8 cellular contexts compared by ENCODE assay signal in the genomic region with DNA sequence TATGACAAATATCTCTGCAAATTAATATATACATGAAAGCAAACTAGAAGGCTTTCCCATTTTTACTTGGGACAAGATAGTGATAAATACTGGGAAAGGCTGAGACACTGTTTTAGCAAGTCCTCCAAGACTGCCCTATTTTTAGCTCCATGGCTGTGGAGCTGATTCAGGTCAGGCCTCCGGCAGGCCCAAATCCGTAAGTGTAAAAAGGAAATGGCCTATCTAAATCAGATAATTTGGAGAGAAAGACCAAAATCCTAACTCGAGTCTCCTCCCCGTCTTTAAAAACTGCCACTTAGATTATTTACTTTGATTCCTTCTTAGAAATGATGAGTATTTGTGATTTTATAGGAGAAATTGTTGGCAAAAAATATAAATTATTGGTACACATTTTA. TPM values are rescaled to one million over a fixed set of nuclear protein-coding genes. Genes with fewer than 3 reads are reported as not detected.
DNase-seq lines count a peak whose midpoint lies in the region; ATAC-seq, FAIRE-seq and TF ChIP-seq lines count a peak whose summit lies in the region.

No MANE protein-coding gene starts in this region.

- H3K27me3 ChIP-seq in heart left ventricle = no peaks in the 10 kb centered on the region
- no peaks in the 10 kb centered on the region for H3K27me3 ChIP-seq in GM12878 (replicated peaks in 1 of 2; ENCODE audit: control insufficient read depth in 2 of 2, insufficient read depth in 2 of 2, low read length in 1 of 2)
- H3K27me3 ChIP-seq in lower lobe of right lung (ENCODE audit: low read depth) = no peaks in the 10 kb centered on the region
- no peaks in the 10 kb centered on the region for H3K27me3 ChIP-seq in aorta (ENCODE audit: control insufficient read depth in 1 of 2, insufficient read depth in 2 of 2, low read length in 1 of 2)

- no TSS peak for BruUV-seq in GM12878 (replicated peaks; lab: Mats Ljungman, UMichigan)

- no peak for TF ChIP-seq POLR2A in heart left ventricle (IDR thresholded peaks at IDR 0.05)
- no peak for TF ChIP-seq POLR2A in GM12878 (IDR thresholded peaks at IDR 0.05; ENCODE audit: low read depth, low read length)

- H3K4me3 ChIP-seq in heart left ventricle (peak overlapping the region in 11 of 12 donors; percentile 51 to 94 (median 84)), GM12878 (peak overlapping the region; percentile 67), lower lobe of right lung (peak overlapping the region; percentile 59), aorta (ENCODE audit: low read length in 2 of 2) (peak overlapping the region; percentile 59 to 65)

- TF ChIP-seq EP300 in GM12878 (IDR thresholded peaks at IDR 0.05; ENCODE audit: borderline replicate concordance in 1 of 2, control insufficient read depth in 1 of 2, low read depth in 2 of 2, low read length in 2 of 2) = no peak

- no peak for TF ChIP-seq CTCF in heart left ventricle (IDR thresholded peaks at IDR 0.05)
- no peak for TF ChIP-seq CTCF in GM12878 (IDR thresholded peaks at IDR 0.05 in 2 of 3, conservative IDR thresholded peaks at IDR 0.05 in 1 of 3; ENCODE audit: control insufficient read depth in 2 of 3, extremely low read depth in 1 of 3, insufficient read depth in 1 of 3, low read depth in 3 of 3, low read length in 3 of 3)
- TF ChIP-seq CTCF in lower lobe of right lung (IDR thresholded peaks at IDR 0.05) = no peak

- H2AFZ ChIP-seq in GM12878 (ENCODE audit: control insufficient read depth, low read depth, low read length) = no peak overlapping the region; the same call in 1 of the 2 replicates

- intact Hi-C loops in heart left ventricle (cut with DNase I) = loop anchor here in 1 of 10 donors (10.0 kb wide), 1 partner anchor 307 kb away; a partner anchor contains a TSS
- intact Hi-C loops in Right ventricle myocardium inferior (cut with DNase I) = loop anchor here (10.0 kb wide), 1 partner anchor 307 kb away; a partner anchor contains a TSS
- intact Hi-C loops in GM12878 (cut with micrococcal nuclease; ENCODE audit: unreplicated experiment) = loop anchor here (5.0 kb wide), 1 partner anchor 630 kb away; no protein-coding TSS in a partner anchor
- intact Hi-C loops in lower lobe of right lung (cut with DNase I) = no loop called here
- intact Hi-C loops in aorta (cut with DNase I) = loop anchor here in 1 of 2 donors (10.0 kb wide), 1 partner anchor 307 kb away; a partner anchor contains a TSS

- H3K27ac ChIP-seq in heart left ventricle (peak overlapping the region; percentile 76 to 99 (median 96)), GM12878 (ENCODE audit: control insufficient read depth, insufficient read depth) (peak overlapping the region; percentile 95), lower lobe of right lung (peak overlapping the region; percentile 97), aorta (ENCODE audit: low read depth in 1 of 2, low read length in 2 of 2) (peak overlapping the region in 1 of 2 donors; percentile 90)

- peak overlapping the region; percentile 90 for H3K9ac ChIP-seq in GM12878 (ENCODE audit: control insufficient read depth, insufficient read depth, low read length)

- FAIRE-seq in GM12878 (lab: Jason Lieb, UNC) = peak; percentile 13

- no peaks in the 10 kb centered on the region for H4K20me1 ChIP-seq in GM12878 (ENCODE audit: control insufficient read depth, insufficient read depth)

- peaks cover 66% of the 10 kb centered on the region for H3K79me2 ChIP-seq in GM12878 (ENCODE audit: control insufficient read depth, insufficient read depth, low read length)

- ATAC-seq in heart left ventricle = peak in 1 of 4 donors; percentile 40
- no peak for ATAC-seq in Right ventricle myocardium inferior
- no peak for ATAC-seq in GM12878
- ATAC-seq in lower lobe of right lung = no peak
- ATAC-seq in aorta (ENCODE audit: low FRiP score) = no peak

- 0 to 3% (median 1%) methylated on average over 4 of the region's 4 CpGs for WGBS in heart left ventricle, 4 donors
- 21% methylated on average over 4 of the region's 4 CpGs for WGBS in GM12878 (ENCODE audit: insufficient coverage, insufficient replicate concordance, low lambda C conversion rate, missing lambda C conversion rate)
- 0 to 1% methylated on average over 4 of the region's 4 CpGs for WGBS in aorta, 2 donors

- RAD21 ChIA-PET in GM12878 (lab: Charles Lee; ENCODE audit: unreplicated experiment) = interaction anchor here (1.1 to 3.8 kb wide), 12 partner anchors 9 to 448 kb away, joined by 3 to 30 read pairs (median 6); a partner anchor contains a TSS

- H3K4me2 ChIP-seq in GM12878 (ENCODE audit: control insufficient read depth, insufficient read depth) = peak overlapping the region; percentile 86

- CTCF ChIA-PET in GM12878 (lab: Yijun Ruan, JAX) = interaction anchor here (0.6 to 2.8 kb wide), 16 partner anchors 9 to 594 kb away, joined by 3 to 12 read pairs (median 4); no protein-coding TSS in a partner anchor

- TF ChIP-seq RAD21 in GM12878 (IDR thresholded peaks at IDR 0.05; ENCODE audit: insufficient read depth, low read depth, low read length) = no peak

- SMC1A ChIA-PET in GM12878 (lab: Charles Lee; ENCODE audit: uncharacterized antibody, unreplicated experiment) = interaction anchor here (0.8 to 5.9 kb wide), 21 partner anchors 8 to 446 kb away, joined by 3 to 42 read pairs (median 7); a partner anchor contains a TSS

- peak in 3 of 5 donors; percentile 35 to 38 (median 36) for DNase-seq in heart left ventricle
- DNase-seq in Right ventricle myocardium inferior (ENCODE audit: missing footprints) = no peak
- no peak for DNase-seq in GM12878 (ENCODE audit: low read depth, low spot score)
- DNase-seq in lower lobe of right lung = no peak
- no peak for DNase-seq in aorta
- DNase-seq in HPDE6-E6E7 (ENCODE audit: extremely low spot score) = no peak
- DNase-seq in COR-L47 (lab: John Stamatoyannopoulos, UW) = no peak
- DNase-seq in stimulated activated CD8-positive, alpha-beta memory T cell treated with anti-CD3 and anti-CD28 coated beads, Interleukin-4, amount 100 ng/mL, for 48 hours = no peak

- in situ Hi-C loops in GM12878 (cut with MboI) = no loop called here

- POLR2A ChIA-PET in GM12878 (lab: Charles Lee) = interaction anchor here (0.6 to 4.2 kb wide), 13 partner anchors 8 to 448 kb away, joined by 3 to 25 read pairs (median 6); a partner anchor contains a TSS

- H3K4me1 ChIP-seq in heart left ventricle (peaks cover 4 to 55% (median 33%) of the 10 kb centered on the region in 12 donors), GM12878 (ENCODE audit: control insufficient read depth, insufficient read depth, low read length) (peaks cover 18% of the 10 kb centered on the region), lower lobe of right lung (peaks cover 41% of the 10 kb centered on the region), aorta (ENCODE audit: control insufficient read depth in 1 of 2, insufficient read depth in 2 of 2, low read length in 2 of 2) (peaks cover 3 to 4% of the 10 kb centered on the region in 2 donors)

- H3K9me3 ChIP-seq in heart left ventricle (no peaks in the 10 kb centered on the region), GM12878 (replicated peaks; ENCODE audit: control insufficient read depth, insufficient read depth, low read length) (no peaks in the 10 kb centered on the region), lower lobe of right lung (no peaks in the 10 kb centered on the region), aorta (ENCODE audit: control insufficient read depth, low read length) (no peaks in the 10 kb centered on the region)

- H3K36me3 ChIP-seq in heart left ventricle (peaks cover 0 to 18% (median 13%) of the 10 kb centered on the region in 9 donors), GM12878 (ENCODE audit: control insufficient read depth in 2 of 2, insufficient read depth in 2 of 2, low read length in 1 of 2) (0 out of 4 replicates have a peak, but pooled peaks cover 0 to 6% of the 10 kb centered on the region in 2 experiments), lower lobe of right lung (peaks cover 13% of the 10 kb centered on the region), aorta (ENCODE audit: control insufficient read depth in 1 of 2, insufficient read depth in 2 of 2, low read length in 1 of 2) (no peaks in the 10 kb centered on the region)

TF ChIP-seq in GM12878, 131 proteins besides CTCF, POLR2A, EP300 and RAD21 (continues in another document):
- TF ChIP-seq SIN3A (IDR thresholded peaks at IDR 0.05; ENCODE audit: low read depth, low read length) (no peak), POLR2AphosphoS5 (IDR thresholded peaks at IDR 0.05; ENCODE audit: low read length) (no peak), NR2F1 (conservative IDR thresholded peaks at IDR 0.05) (no peak), PAX5 (IDR thresholded peaks at IDR 0.05; ENCODE audit: borderline replicate concordance, low read depth, low read length) (no peak), ZZZ3 (IDR thresholded peaks at IDR 0.05; ENCODE audit: control insufficient read depth, insufficient read length, low read depth) (no peak)

RNA-seq across cellular contexts. Expression of a gene that starts 2.9 kb away (rescaled TPM):
- total RNA-seq in heart left ventricle (10 to 100 TPM; 23.9 to 42.1 (median 31.1) TPM), Right ventricle myocardium inferior (34.5 TPM), GM12878 (2014; rRNA removed) (14.1 and 15.5 TPM in 2 replicates), GM12878 (2014; rRNA removed; fragmentation: Illumina TruSeq; extraction: Trizol) (16.1 and 17.2 TPM in 2 replicates), GM12878 (2021) (21.4 and 22.8 TPM in 2 replicates), lower lobe of right lung (53.4 TPM), aorta (10 to 100 TPM; 36.9 to 48.7 TPM)
- polyA plus RNA-seq in heart left ventricle (10 to 100 TPM in 1 of 2 donors, 1 to 10 TPM in 1; 7.7 to 26.8 TPM), GM12878 (2011; rRNA removed) (26.3 and 35.0 TPM in 2 replicates), GM12878 (2014; fragmentation: Illumina TruSeq; extraction: Trizol) (19.2 and 25.2 TPM in 2 replicates), GM12878 (2014; fragmentation: Nextera tagmentation; extraction: Ambion mirVana) (1 to 10 TPM; 2.8 to 4.4 TPM), GM12878 (2014; rRNA removed) (10.0 and 13.0 TPM in 2 replicates), GM12878 (2016; fragmentation: Nextera tagmentation; extraction: Ambion mirVana) (1 to 10 TPM; 2.2 to 8.3 TPM), aorta (1 to 10 TPM; 5.6 to 8.7 TPM)
- 119 and 122 TPM in 2 replicates for total RNA-seq in GM12878 (2013; cell fraction: nucleolus; rRNA removed)
- polyA plus RNA-seq in GM12878 (2011; ENCODE audit: low read depth) = 5.8 TPM
- polyA plus RNA-seq in GM12878 (2011; cell fraction: cytosol; rRNA removed) = 12.1 and 13.0 TPM in 2 replicates
- polyA plus RNA-seq in GM12878 (2011; cell fraction: nucleus; rRNA removed) = 40.0 and 42.7 TPM in 2 replicates
- polyA plus RNA-seq in GM12878 (2012) = 8.4 and 9.3 TPM in 2 replicates
- polyA minus RNA-seq in GM12878 (2011; rRNA and poly(A)+ RNA removed) = 35.2 and 36.7 TPM in 2 replicates
- 10.3 and 10.6 TPM in 2 replicates for polyA minus RNA-seq in GM12878 (2011; cell fraction: cytosol; rRNA and poly(A)+ RNA removed)
- polyA minus RNA-seq in GM12878 (2011; cell fraction: nucleus; rRNA and poly(A)+ RNA removed) = 39.0 and 66.1 TPM in 2 replicates

Comparison
In these comparisons a context has a peak if more than half of its experiments do, and no peak if none do; other contexts are left out.
1. DNase-seq: peak in heart left ventricle (3 of 5); none in Right ventricle myocardium inferior (single experiment), GM12878 (single experiment), lower lobe of right lung (single experiment), aorta (0 of 2), HPDE6-E6E7 (single experiment), COR-L47 (single experiment) and stimulated activated CD8-positive, alpha-beta memory T cell treated with anti-CD3 and anti-CD28 coated beads, Interleukin-4, amount 100 ng/mL, for 48 hours (single experiment).
2. Peak in every context shown above with its lines, with median percentiles within 50 percentile points of each other: H3K4me3 ChIP-seq.